ENCODE assay signal across 14 cellular contexts in genomic region chr6:3284436-3284876, GRCh38. TPM values are rescaled to one million over a fixed set of nuclear protein-coding genes. Genes with fewer than 3 reads are reported as not detected.
DNase-seq lines count a peak whose midpoint lies in the region; TF ChIP-seq lines count a peak whose summit lies in the region.
"Had no signal": no experiment of that assay in that cellular context is flagged by ENCODE, and none has a peak within 500 bp of the region (broad histone marks: within the 10 kb centered on the region; RNA-seq: fewer than 3 reads in every experiment).

No MANE protein-coding gene starts in this region.

- peaks cover 0 to 6% of the 10 kb centered on the region in 2 donors for H3K36me3 ChIP-seq in prostate gland

- H3K27ac ChIP-seq in dorsolateral prefrontal cortex (peak overlapping the region in 56 of 59 donors; percentile 1 to 87 (median 69)), prostate gland (no peak overlapping the region)
- H3K27ac ChIP-seq: 22Rv1, PC-9, testis had no signal

- 50% methylated on average over 17 of the region's 17 CpGs for WGBS in prostate gland

- TF ChIP-seq CTCF in dorsolateral prefrontal cortex (IDR thresholded peaks at IDR 0.05 in 54 of 56, conservative IDR thresholded peaks at IDR 0.05 in 2 of 56; ENCODE audit: low read depth in 1 of 56, partially characterized antibody in 56 of 56) (peak in 1 of 56 donors; percentile 4), prostate gland (IDR thresholded peaks at IDR 0.05) (no peak)

- no peaks in the 10 kb centered on the region for H3K9me3 ChIP-seq in prostate gland
- H3K9me3 ChIP-seq: testis had no signal

- DNase-seq in DMS 273 (lab: John Stamatoyannopoulos, UW; ENCODE audit: unreplicated experiment) (peak; percentile 23), DMS 273 treated with DMSO at 0.1 percent for 48 hours (lab: John Stamatoyannopoulos, UW) (no peak), NCI-H1105 treated with DMSO at 0.1 percent for 48 hours (lab: John Stamatoyannopoulos, UW) (peak; percentile 90), dorsolateral prefrontal cortex (peak in 8 of 10 donors; percentile 37 to 71 (median 57)), prostate gland (ENCODE audit: low spot score) (peak; percentile 54), dermis blood vessel endothelial cell (no peak), DMS53 treated with DMSO at 0.1 percent for 48 hours (lab: John Stamatoyannopoulos, UW; ENCODE audit: unreplicated experiment) (no peak), HT-29 (ENCODE audit: low spot score) (no peak)
- DNase-seq: activated CD4-positive, alpha-beta T cell treated with anti-CD3 and anti-CD28 coated beads, Interleukin-2, amount 50 U/mL, for 4 hours; NCI-H187; PC-9; T-helper 17 cell; testis had no signal

- peaks cover 6% of the 10 kb centered on the region for H3K4me1 ChIP-seq in prostate gland (replicated peaks)

- H3K4me3 ChIP-seq in dorsolateral prefrontal cortex (peak overlapping the region in 12 of 59 donors; percentile 1 to 38 (median 18)), prostate gland (no peak overlapping the region)
- H3K4me3 ChIP-seq: PC-9, testis had no signal

- TF ChIP-seq POLR2A in prostate gland (IDR thresholded peaks at IDR 0.05), result no peak

- intact Hi-C loops in dorsolateral prefrontal cortex (cut with DNase I), result loop anchor here (5.0 kb wide), 2 partner anchors 173 to 708 kb away; partner anchors contain the start of gene SLC22A23 (in 1 of the 2)
- intact Hi-C loops in prostate gland (cut with DNase I), result loop anchor here (5.0 to 10.0 kb wide), 2 partner anchors 173 to 710 kb away; partner anchors contain the start of gene SLC22A23

- H3K27me3 ChIP-seq in dorsolateral prefrontal cortex (no peaks in the 10 kb centered on the region), prostate gland (replicated peaks; ENCODE audit: insufficient read depth) (no peaks in the 10 kb centered on the region)
- H3K27me3 ChIP-seq: testis had no signal

RNA-seq across cellular contexts. Expression of gene PSMG4, which starts 25.7 kb away (rescaled TPM):
- total RNA-seq in dorsolateral prefrontal cortex (10 to 100 TPM; 17.1 to 34.4 (median 25.3) TPM), prostate gland (10 to 100 TPM; 20.8 to 30.1 TPM), dermis blood vessel endothelial cell (31.8 and 33.5 TPM in 2 replicates)
- 142 and 145 TPM in 2 replicates for total RNA-seq in HT-29 (2014; rRNA removed; shearing (Covaris generic))

RNA-seq across cellular contexts. Expression of gene TUBB2B, which starts 57.0 kb away (rescaled TPM):
- total RNA-seq in dorsolateral prefrontal cortex (100 to 1,000 TPM in 108 of 120 experiments, 10 to 100 TPM in 12; 53.6 to 634 (median 180) TPM), prostate gland (1 to 10 TPM; 3.9 to 4.5 TPM), dermis blood vessel endothelial cell (6.7 and 9.7 TPM in 2 replicates)
- total RNA-seq in HT-29 (2014; rRNA removed; shearing (Covaris generic)), result 1.7 and 2.5 TPM in 2 replicates

Comparison
In these comparisons a context has a peak if more than half of its experiments do, and no peak if none do; other contexts are left out.
1. DNase-seq: peak in DMS 273 (single experiment), NCI-H1105 treated with DMSO at 0.1 percent for 48 hours (single experiment), dorsolateral prefrontal cortex (8 of 10) and prostate gland (single experiment); none in DMS 273 treated with DMSO at 0.1 percent for 48 hours (single experiment), dermis blood vessel endothelial cell (single experiment), DMS53 treated with DMSO at 0.1 percent for 48 hours (single experiment) and HT-29 (single experiment).
2. H3K27ac ChIP-seq: peak in dorsolateral prefrontal cortex (56 of 59); none in prostate gland (0 of 2).